Comparison of ENCODE assay signal across 20 cellular contexts in the genomic region with DNA sequence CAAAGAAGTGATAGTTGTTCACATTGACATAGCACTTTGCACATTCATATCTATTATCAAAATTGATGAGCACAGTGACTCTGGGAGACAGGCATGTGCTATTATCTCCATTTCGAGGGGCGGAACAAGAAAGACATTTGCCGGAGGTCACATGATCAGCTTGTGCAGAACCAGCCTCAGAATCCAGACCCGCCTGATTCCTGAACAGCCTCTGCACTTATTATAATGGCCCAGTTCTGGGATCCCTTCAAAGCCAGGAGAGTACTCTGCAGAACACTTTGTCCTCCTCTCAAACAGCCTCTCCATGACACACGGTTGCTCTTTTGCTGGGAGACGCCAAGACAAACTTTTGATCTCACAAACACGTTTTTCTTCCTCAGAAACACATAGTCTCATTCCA. TPM values are rescaled to one million over a fixed set of nuclear protein-coding genes. Genes with fewer than 3 reads are reported as not detected.
DNase-seq lines count a peak whose midpoint lies in the region; ATAC-seq and TF ChIP-seq lines count a peak whose summit lies in the region.
"Had no signal": no experiment of that assay in that cellular context is flagged by ENCODE, and none has a peak within 500 bp of the region (broad histone marks: within the 10 kb centered on the region; RNA-seq: fewer than 3 reads in every experiment).

No MANE protein-coding gene starts in this region.

- no peaks in the 10 kb centered on the region for H3K9me2 ChIP-seq in hepatocyte (replicated peaks; ENCODE audit: insufficient read depth)

- no peak overlapping the region for H3K4me3 ChIP-seq in hepatocyte
- H3K4me3 ChIP-seq: BLaER1 treated with 17β-estradiol and CSF1 and Interleukin-3, amounts not matched to agents 10 nM and 100 nM had no signal

- H3K79me2 ChIP-seq in hepatocyte, result no peaks in the 10 kb centered on the region

- H3K27me3 Mint-ChIP-seq in stimulated activated naive CD8-positive, alpha-beta T cell treated with anti-CD3 and anti-CD28 coated beads, Interleukin-15, amount 100 ng/mL, for 72 hours, result peaks cover 12% of the 10 kb centered on the region
- H3K27me3 Mint-ChIP-seq in progenitor cell of endocrine pancreas, result no peaks in the 10 kb centered on the region
- peaks cover 7% of the 10 kb centered on the region for H3K27me3 Mint-ChIP-seq in activated T-helper 17 cell treated with anti-CD3 and anti-CD28 coated beads, Interleukin-2, amount 50 U/mL, for 72 hours

- H3K4me2 ChIP-seq in hepatocyte, result peak overlapping the region; percentile 41
- H3K4me2 ChIP-seq: BLaER1 treated with 17β-estradiol and CSF1 and Interleukin-3, amounts not matched to agents 10 nM and 100 nM had no signal

- H3K36me3 Mint-ChIP-seq in progenitor cell of endocrine pancreas (ENCODE audit: insufficient read depth), result no peaks in the 10 kb centered on the region
- no peaks in the 10 kb centered on the region for H3K36me3 Mint-ChIP-seq in activated T-helper 17 cell treated with anti-CD3 and anti-CD28 coated beads, Interleukin-2, amount 50 U/mL, for 72 hours (ENCODE audit: low read depth)
- H3K36me3 Mint-ChIP-seq: activated CD8-positive, alpha-beta memory T cell treated with anti-CD3 and anti-CD28 coated beads, Interleukin-2, amount 10 ng/mL, durations not matched to agents 7 days and 5 days; natural killer cell treated with Interleukin-12 subunit alpha and Interleukin-12 subunit beta and Interleukin-15 and Interleukin-18, amount 100 ng/mL, for 72 hours had no signal

- no peaks in the 10 kb centered on the region for H3K9me3 ChIP-seq in hepatocyte (ENCODE audit: low read depth)
- H3K9me3 ChIP-seq: BLaER1 treated with 17β-estradiol and CSF1 and Interleukin-3, amounts not matched to agents 10 nM and 100 nM had no signal

- no peak overlapping the region for H3K27ac Mint-ChIP-seq in stimulated activated naive CD8-positive, alpha-beta T cell treated with anti-CD3 and anti-CD28 coated beads, Interleukin-15, amount 100 ng/mL, for 72 hours
- H3K27ac Mint-ChIP-seq in progenitor cell of endocrine pancreas, result peak overlapping the region; percentile 2
- no peak overlapping the region for H3K27ac Mint-ChIP-seq in activated T-helper 17 cell treated with anti-CD3 and anti-CD28 coated beads, Interleukin-2, amount 50 U/mL, for 72 hours
- H3K27ac Mint-ChIP-seq: activated CD8-positive, alpha-beta memory T cell treated with anti-CD3 and anti-CD28 coated beads, Interleukin-2, amount 10 ng/mL, durations not matched to agents 7 days and 5 days; natural killer cell treated with Interleukin-12 subunit alpha and Interleukin-12 subunit beta and Interleukin-15 and Interleukin-18, amount 100 ng/mL, for 72 hours had no signal

- no peaks in the 10 kb centered on the region for H3K9me3 Mint-ChIP-seq in stimulated activated naive CD8-positive, alpha-beta T cell treated with anti-CD3 and anti-CD28 coated beads, Interleukin-15, amount 100 ng/mL, for 72 hours
- no peaks in the 10 kb centered on the region for H3K9me3 Mint-ChIP-seq in progenitor cell of endocrine pancreas (ENCODE audit: low read depth)
- H3K9me3 Mint-ChIP-seq in activated T-helper 17 cell treated with anti-CD3 and anti-CD28 coated beads, Interleukin-2, amount 50 U/mL, for 72 hours, result no peaks in the 10 kb centered on the region
- H3K9me3 Mint-ChIP-seq: H9; natural killer cell treated with Interleukin-12 subunit alpha and Interleukin-12 subunit beta and Interleukin-15 and Interleukin-18, amount 100 ng/mL, for 72 hours had no signal

- H4K20me1 ChIP-seq in hepatocyte (ENCODE audit: insufficient read depth, poor library complexity, severe bottlenecking), result no peaks in the 10 kb centered on the region
- H4K20me1 ChIP-seq: BLaER1 treated with 17β-estradiol and CSF1 and Interleukin-3, amounts not matched to agents 10 nM and 100 nM had no signal

- H3K4me1 Mint-ChIP-seq in stimulated activated naive CD8-positive, alpha-beta T cell treated with anti-CD3 and anti-CD28 coated beads, Interleukin-15, amount 100 ng/mL, for 72 hours, result no peaks in the 10 kb centered on the region
- H3K4me1 Mint-ChIP-seq in progenitor cell of endocrine pancreas (ENCODE audit: low read depth), result peaks cover 10% of the 10 kb centered on the region
- H3K4me1 Mint-ChIP-seq in activated T-helper 17 cell treated with anti-CD3 and anti-CD28 coated beads, Interleukin-2, amount 50 U/mL, for 72 hours, result no peaks in the 10 kb centered on the region
- H3K4me1 Mint-ChIP-seq: activated CD8-positive, alpha-beta memory T cell treated with anti-CD3 and anti-CD28 coated beads, Interleukin-2, amount 10 ng/mL, durations not matched to agents 7 days and 5 days had no signal

- no peak for DNase-seq in stimulated activated naive CD8-positive, alpha-beta T cell treated with anti-CD3 and anti-CD28 coated beads, Interleukin-15, Interleukin-2, amounts not matched to agents 100 U/mL and 50 U/mL, for 24 hours
- no peak for DNase-seq in stimulated activated naive CD8-positive, alpha-beta T cell treated with anti-CD3 and anti-CD28 coated beads, Interleukin-15, amount 100 ng/mL, for 72 hours
- DNase-seq in hepatocyte (ENCODE audit: low spot score), result peak; percentile 26
- DNase-seq in progenitor cell of endocrine pancreas (ENCODE audit: low spot score, unreplicated experiment), result no peak
- no peak for DNase-seq in NCI-H1092 treated with DMSO at 0.1 percent for 48 hours (lab: John Stamatoyannopoulos, UW)
- DNase-seq: activated CD4-positive, alpha-beta T cell treated with anti-CD3 and anti-CD28 coated beads for 4 hours; activated CD8-positive, alpha-beta memory T cell treated with anti-CD3 and anti-CD28 coated beads, Interleukin-2, amount 10 ng/mL, durations not matched to agents 7 days and 5 days; central memory CD4-positive, alpha-beta T cell; effector CD4-positive, alpha-beta T cell; H9; NCI-H1436 treated with DMSO at 0.1 percent for 48 hours; NCI-H2171; NCI-H526 treated with DMSO at 0.1 percent for 48 hours; stimulated activated naive CD4-positive, alpha-beta T cell; SW 1271 had no signal

- H3K27ac ChIP-seq in hepatocyte, result peak overlapping the region; percentile 78
- H3K27ac ChIP-seq: BLaER1 treated with 17β-estradiol and CSF1 and Interleukin-3, amounts not matched to agents 10 nM and 100 nM had no signal

- no peak overlapping the region for H2AFZ ChIP-seq in hepatocyte

- peaks cover 3% of the 10 kb centered on the region for H3K4me1 ChIP-seq in hepatocyte (ENCODE audit: insufficient read depth)
- H3K4me1 ChIP-seq: BLaER1 treated with 17β-estradiol and CSF1 and Interleukin-3, amounts not matched to agents 10 nM and 100 nM had no signal

- ATAC-seq in stimulated activated naive CD8-positive, alpha-beta T cell treated with anti-CD3 and anti-CD28 coated beads, Interleukin-15, Interleukin-2, amounts not matched to agents 100 U/mL and 50 U/mL, for 24 hours, result peak; percentile 19
- no peak for ATAC-seq in stimulated activated naive CD8-positive, alpha-beta T cell treated with anti-CD3 and anti-CD28 coated beads, Interleukin-15, amount 100 ng/mL, for 72 hours
- ATAC-seq in HG02938 (IDR thresholded peaks at IDR 0.05; ENCODE audit: unreplicated experiment) (no peak), GM21737 (IDR thresholded peaks at IDR 0.05; ENCODE audit: unreplicated experiment) (no peak)
- ATAC-seq in activated T-helper 17 cell treated with anti-CD3 and anti-CD28 coated beads, Interleukin-2, amount 50 U/mL, for 72 hours (replicated peaks), result no peak
- ATAC-seq: activated CD8-positive, alpha-beta memory T cell treated with anti-CD3 and anti-CD28 coated beads, Interleukin-2, amount 10 ng/mL, durations not matched to agents 7 days and 5 days; natural killer cell treated with Interleukin-12 subunit alpha and Interleukin-12 subunit beta and Interleukin-15 and Interleukin-18, amount 100 ng/mL, for 72 hours had no signal

- H3K36me3 ChIP-seq in hepatocyte (replicated peaks; ENCODE audit: insufficient read depth, low read depth), result no peaks in the 10 kb centered on the region
- H3K36me3 ChIP-seq: BLaER1 treated with 17β-estradiol and CSF1 and Interleukin-3, amounts not matched to agents 10 nM and 100 nM had no signal

- TF ChIP-seq CTCF in hepatocyte (IDR thresholded peaks at IDR 0.05; ENCODE audit: poor library complexity), result no peak
- no peak for TF ChIP-seq CTCF in progenitor cell of endocrine pancreas (IDR thresholded peaks at IDR 0.05; ENCODE audit: unreplicated experiment)

- H3K27me3 ChIP-seq in hepatocyte, result no peaks in the 10 kb centered on the region
- H3K27me3 ChIP-seq: BLaER1 treated with 17β-estradiol and CSF1 and Interleukin-3, amounts not matched to agents 10 nM and 100 nM had no signal

- 62% methylated on average over 7 of the region's 7 CpGs for WGBS in hepatocyte (ENCODE audit: low lambda C conversion rate, missing lambda C conversion rate)

- H3K4me3 Mint-ChIP-seq in stimulated activated naive CD8-positive, alpha-beta T cell treated with anti-CD3 and anti-CD28 coated beads, Interleukin-15, amount 100 ng/mL, for 72 hours, result no peak overlapping the region
- H3K4me3 Mint-ChIP-seq in progenitor cell of endocrine pancreas (ENCODE audit: low read depth), result no peak overlapping the region
- no peak overlapping the region for H3K4me3 Mint-ChIP-seq in activated T-helper 17 cell treated with anti-CD3 and anti-CD28 coated beads, Interleukin-2, amount 50 U/mL, for 72 hours
- H3K4me3 Mint-ChIP-seq: activated CD8-positive, alpha-beta memory T cell treated with anti-CD3 and anti-CD28 coated beads, Interleukin-2, amount 10 ng/mL, durations not matched to agents 7 days and 5 days; H9; natural killer cell treated with Interleukin-12 subunit alpha and Interleukin-12 subunit beta and Interleukin-15 and Interleukin-18, amount 100 ng/mL, for 72 hours had no signal

RNA-seq across cellular contexts. Expression of gene RWDD4, which starts 48.4 kb away (rescaled TPM):
- total RNA-seq in hepatocyte, result 30.3 TPM in 2 replicates
- 20.6 and 24.9 TPM in 2 replicates for polyA plus RNA-seq in hepatocyte
- total RNA-seq in progenitor cell of endocrine pancreas, result 19.6 and 19.7 TPM in 2 replicates
- total RNA-seq in activated T-helper 17 cell treated with anti-CD3 and anti-CD28 coated beads, Interleukin-2, amount 50 U/mL, for 72 hours, result 10 to 100 TPM in 1 of 2 donors, 1 to 10 TPM in 1; 8.8 to 16.7 TPM

RNA-seq across cellular contexts. Expression of gene TRAPPC11, which starts 48.5 kb away (rescaled TPM):
- 29.0 and 42.5 TPM in 2 replicates for total RNA-seq in hepatocyte
- 13.8 and 14.7 TPM in 2 replicates for polyA plus RNA-seq in hepatocyte
- total RNA-seq in progenitor cell of endocrine pancreas, result 54.3 and 56.1 TPM in 2 replicates
- total RNA-seq in activated T-helper 17 cell treated with anti-CD3 and anti-CD28 coated beads, Interleukin-2, amount 50 U/mL, for 72 hours, result 10 to 100 TPM; 22.0 to 25.6 TPM
